Comparison of ENCODE assay signal across 8 cellular contexts in genomic region chr9:42430674-42431615, GRCh38.
A peak's percentile ranks its signal among the peaks of the same experiment; 100 is the strongest.
DNase-seq lines count a peak whose midpoint lies in the region; ATAC-seq, FAIRE-seq and TF ChIP-seq lines count a peak whose summit lies in the region.
"Not testable (repeated sequence)": the region's sequence is repeated elsewhere in the genome, so short reads cannot be mapped to it uniquely, and the experiment has no call there.

No MANE protein-coding gene starts in this region.

- not testable (repeated sequence) for H3K27me3 Mint-ChIP-seq in astrocyte (ENCODE audit: low read depth, unreplicated experiment)

- not testable (repeated sequence) for H3K4me1 Mint-ChIP-seq in astrocyte (ENCODE audit: low read depth, unreplicated experiment)

- TF ChIP-seq CTCF in astrocyte (IDR thresholded peaks at IDR 0.05; ENCODE audit: insufficient read depth, low read depth, low read length): not testable (repeated sequence)

- H3K27ac ChIP-seq in astrocyte (ENCODE audit: low read depth, low read length): peak overlapping the region; percentile 56

- not testable (repeated sequence) for H3K4me3 ChIP-seq in astrocyte (ENCODE audit: insufficient read depth, low read depth, low read length)

- not testable (repeated sequence) for H3K27me3 ChIP-seq in astrocyte (ENCODE audit: insufficient read depth, low read length)

- H3K9me3 ChIP-seq in astrocyte (ENCODE audit: insufficient read depth, low read depth, low read length): not testable (repeated sequence)

- H3K9me3 Mint-ChIP-seq in astrocyte (ENCODE audit: unreplicated experiment): not testable (repeated sequence)

- H3K36me3 Mint-ChIP-seq in astrocyte (ENCODE audit: low read depth, unreplicated experiment): not testable (repeated sequence)

- not testable (repeated sequence) for H4K20me1 ChIP-seq in astrocyte (ENCODE audit: insufficient read depth, low read length)

- H3K4me2 ChIP-seq in astrocyte (ENCODE audit: low read length): peak overlapping the region; percentile 4

- FAIRE-seq in RCC 7860 (lab: Jason Lieb, UNC); astrocyte (lab: Jason Lieb, UNC): not testable (repeated sequence)

- DNase-seq in Caki2 (ENCODE audit: low read depth) (peak; percentile 91), HT1080 (ENCODE audit: low read depth) (peak; percentile 95), RCC 7860 (ENCODE audit: low spot score) (peak; percentile 55), astrocyte (ENCODE audit: low read depth) (peak; percentile 80), lung microvascular endothelial cell (ENCODE audit: low read depth in 2 of 2) (peak; percentile 59 to 64), stromal cell of bone marrow (ENCODE audit: low read depth) (peak; percentile 38)

- not testable (repeated sequence) for H2AFZ ChIP-seq in astrocyte (ENCODE audit: low read depth, low read length)

- ATAC-seq in GM21423 (IDR thresholded peaks at IDR 0.05; ENCODE audit: unreplicated experiment) (peak; percentile 45), esophagus mucosa (peak; percentile 74)

- peak overlapping the region; percentile 47 for H3K27ac Mint-ChIP-seq in astrocyte (ENCODE audit: unreplicated experiment)

- peak overlapping the region; percentile 21 for H3K9ac ChIP-seq in astrocyte (ENCODE audit: low read length)

- not testable (repeated sequence) for H3K36me3 ChIP-seq in astrocyte (ENCODE audit: insufficient read depth, low read length)

- in situ Hi-C loops in Caki2 (cut with HindIII; ENCODE audit: low pct_unique_long_range_greater_than_20kb, low sequenced_read_pairs): not testable (repeated sequence)

- peaks cover 18% of the 10 kb centered on the region for H3K4me1 ChIP-seq in astrocyte (ENCODE audit: insufficient read depth, low read length)

- not testable (repeated sequence) for H3K4me3 Mint-ChIP-seq in astrocyte (ENCODE audit: unreplicated experiment)

- H3K79me2 ChIP-seq in astrocyte (ENCODE audit: insufficient read depth, low read length): not testable (repeated sequence)

Comparison
In these comparisons a context has a peak if more than half of its experiments do, and no peak if none do; other contexts are left out.
1. DNase-seq: peak in every context shown above with its lines; median percentile 95 in HT1080; 91 in Caki2; 80 in astrocyte; 62 in lung microvascular endothelial cell; 55 in RCC 7860; 38 in stromal cell of bone marrow.